9 cellular contexts compared by ENCODE assay signal in the genomic region with DNA sequence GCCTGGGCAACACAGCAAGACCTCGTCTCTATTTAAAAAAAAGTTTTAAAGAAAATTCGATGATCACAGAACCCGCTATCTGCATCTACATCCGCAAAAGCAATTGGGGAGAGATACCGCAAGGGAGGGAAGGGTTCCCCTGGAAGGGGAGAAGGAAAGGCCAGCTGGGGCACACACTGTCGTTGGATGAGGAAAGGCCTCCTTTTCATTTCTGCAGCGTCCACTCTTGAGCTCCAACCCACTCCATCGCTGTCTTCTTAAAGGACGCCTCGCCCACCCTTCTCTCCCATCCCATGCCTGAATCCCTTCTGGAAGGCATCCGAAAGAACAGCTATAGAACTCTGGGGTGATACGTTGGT. TPM values are rescaled to one million over a fixed set of nuclear protein-coding genes. Genes with fewer than 3 reads are reported as not detected.
A peak's percentile ranks its signal among the peaks of the same experiment; 100 is the strongest.
DNase-seq lines count a peak whose midpoint lies in the region; ATAC-seq and TF ChIP-seq lines count a peak whose summit lies in the region.
"Had no signal": no experiment of that assay in that cellular context is flagged by ENCODE, and none has a peak within 500 bp of the region (broad histone marks: within the 10 kb centered on the region; RNA-seq: fewer than 3 reads in every experiment).

No MANE protein-coding gene starts in this region.

- H3F3A ChIP-seq in PC-3 (ENCODE audit: low read length, unreplicated experiment) = no peaks in the 10 kb centered on the region

- peak overlapping the region in 1 of 3 donors; percentile 69 for H3K27ac Mint-ChIP-seq in CD4-positive, CD25-positive, alpha-beta regulatory T cell
- peak overlapping the region; percentile 68 for H3K27ac Mint-ChIP-seq in progenitor cell of endocrine pancreas

- no peak for TF ChIP-seq CTCF in PC-3 (conservative IDR thresholded peaks at IDR 0.05; ENCODE audit: low read depth, low read length)
- no peak for TF ChIP-seq CTCF in foreskin fibroblast (IDR thresholded peaks at IDR 0.05; ENCODE audit: low read depth, low read length)
- no peak for TF ChIP-seq CTCF in progenitor cell of endocrine pancreas (IDR thresholded peaks at IDR 0.05; ENCODE audit: unreplicated experiment)

- BruUV-seq in PC-3 (replicated peaks; lab: Mats Ljungman, UMichigan) = no TSS peak

- ATAC-seq in CD4-positive, CD25-positive, alpha-beta regulatory T cell (ENCODE audit: low read depth in 2 of 2) = no peak
- no peak for ATAC-seq in PC-3
- no peak for ATAC-seq in activated CD4-positive, CD25-positive, alpha-beta regulatory T cell treated with anti-CD3 and anti-CD28 coated beads, Interleukin-2, amount 50 U/mL, for 24 hours
- ATAC-seq in GM18907 (IDR thresholded peaks at IDR 0.05; ENCODE audit: unreplicated experiment) = no peak

- H3K4me1 ChIP-seq in CD4-positive, CD25-positive, alpha-beta regulatory T cell (ENCODE audit: control insufficient read depth, insufficient read depth, low read length, poor library complexity, severe bottlenecking) = peaks cover 64% of the 10 kb centered on the region
- H3K4me1 ChIP-seq in PC-3 (ENCODE audit: insufficient read depth, low read length) = peaks cover 20% of the 10 kb centered on the region

- no peaks in the 10 kb centered on the region for H3K9me3 ChIP-seq in CD4-positive, CD25-positive, alpha-beta regulatory T cell (ENCODE audit: control insufficient read depth in 2 of 2, low read length in 2 of 2)
- H3K9me3 ChIP-seq in PC-3 (ENCODE audit: low read length) = no peaks in the 10 kb centered on the region

- H3K4me1 Mint-ChIP-seq in CD4-positive, CD25-positive, alpha-beta regulatory T cell = peaks cover 15 to 60% (median 32%) of the 10 kb centered on the region in 4 donors
- peaks cover 7% of the 10 kb centered on the region for H3K4me1 Mint-ChIP-seq in progenitor cell of endocrine pancreas (ENCODE audit: low read depth)

- H3K4me2 ChIP-seq in PC-3 (ENCODE audit: low read length) = peak overlapping the region; percentile 86

- no peak for DNase-seq in CD4-positive, CD25-positive, alpha-beta regulatory T cell
- DNase-seq in PC-3 (no peak), foreskin fibroblast (no peak), progenitor cell of endocrine pancreas (ENCODE audit: low spot score, unreplicated experiment) (no peak), anterior cingulate cortex (lab: John Stamatoyannopoulos, UW) (no peak), UCSD-AML1 (lab: John Stamatoyannopoulos, UW; ENCODE audit: unreplicated experiment) (no peak)

- intact Hi-C loops in PC-3 (cut with micrococcal nuclease) = no loop called here

- H3K36me3 Mint-ChIP-seq in CD4-positive, CD25-positive, alpha-beta regulatory T cell = peaks cover 16% of the 10 kb centered on the region
- H3K36me3 Mint-ChIP-seq in progenitor cell of endocrine pancreas (ENCODE audit: insufficient read depth) = peaks cover 8% of the 10 kb centered on the region

- POLR2A ChIA-PET in PC-3 (lab: Charles Lee; ENCODE audit: unreplicated experiment) = interaction anchor here (1.1 kb wide), 1 partner anchor 10 kb away, joined by 4 read pairs; no protein-coding TSS in a partner anchor

- H3K9ac ChIP-seq in PC-3 (ENCODE audit: low read length) = no peak overlapping the region

- no peak overlapping the region for H3K27ac ChIP-seq in CD4-positive, CD25-positive, alpha-beta regulatory T cell (ENCODE audit: insufficient read depth, low read length, poor library complexity, severe bottlenecking)
- H3K27ac ChIP-seq in PC-3 (ENCODE audit: low read length) = no peak overlapping the region

- H3K27me3 Mint-ChIP-seq in CD4-positive, CD25-positive, alpha-beta regulatory T cell = peaks cover 18% of the 10 kb centered on the region
- H3K27me3 Mint-ChIP-seq in progenitor cell of endocrine pancreas = peaks cover 8% of the 10 kb centered on the region

- CTCF ChIA-PET in PC-3 (lab: Charles Lee) = interaction anchor here (0.6 kb wide), 1 partner anchor 38 kb away, joined by 3 read pairs; no protein-coding TSS in a partner anchor

- H3K4me3 Mint-ChIP-seq in CD4-positive, CD25-positive, alpha-beta regulatory T cell = peak overlapping the region in 1 of 4 donors; percentile 36
- no peak overlapping the region for H3K4me3 Mint-ChIP-seq in progenitor cell of endocrine pancreas (ENCODE audit: low read depth)

- peaks cover 25% of the 10 kb centered on the region for H3K27me3 ChIP-seq in CD4-positive, CD25-positive, alpha-beta regulatory T cell (ENCODE audit: control insufficient read depth, insufficient read depth, low read length)
- peaks cover 21% of the 10 kb centered on the region for H3K27me3 ChIP-seq in PC-3 (ENCODE audit: low read length)

- peaks cover 0 to 4% (median 0%) of the 10 kb centered on the region in 7 donors for H3K9me3 Mint-ChIP-seq in CD4-positive, CD25-positive, alpha-beta regulatory T cell
- no peaks in the 10 kb centered on the region for H3K9me3 Mint-ChIP-seq in progenitor cell of endocrine pancreas (ENCODE audit: low read depth)

- peaks cover 20% of the 10 kb centered on the region for H3K36me3 ChIP-seq in CD4-positive, CD25-positive, alpha-beta regulatory T cell (ENCODE audit: control insufficient read depth, insufficient read depth, low read length)
- peaks cover 16% of the 10 kb centered on the region for H3K36me3 ChIP-seq in PC-3 (ENCODE audit: low read depth, low read length)

- peaks cover 19% of the 10 kb centered on the region; the same call in 1 of the 2 replicates for H4K20me1 ChIP-seq in PC-3 (ENCODE audit: low read length)

- H2AFZ ChIP-seq in PC-3 (ENCODE audit: low read length) = peak overlapping the region; percentile 60

- peak overlapping the region; percentile 50 for H3K4me3 ChIP-seq in CD4-positive, CD25-positive, alpha-beta regulatory T cell (ENCODE audit: low read depth, low read length)
- H3K4me3 ChIP-seq in PC-3 (ENCODE audit: low read length) = peak overlapping the region; percentile 67
- peak overlapping the region; percentile 59 to 81 for H3K4me3 ChIP-seq in foreskin fibroblast (ENCODE audit: low read depth in 1 of 2, low read length in 2 of 2)

- H3K9me2 ChIP-seq in PC-3 (replicated peaks; ENCODE audit: low read length) = no peaks in the 10 kb centered on the region

- H3K79me2 ChIP-seq in PC-3 (ENCODE audit: low read length) = peaks cover 8% of the 10 kb centered on the region; the same call in 1 of the 2 replicates

RNA-seq across cellular contexts. Expression of a gene that starts 3.2 kb away (rescaled TPM):
- total RNA-seq in CD4-positive, CD25-positive, alpha-beta regulatory T cell = not detected
- polyA plus RNA-seq in CD4-positive, CD25-positive, alpha-beta regulatory T cell = not detected
- total RNA-seq in PC-3 (2014; rRNA removed) (1.5 TPM in 1 of 2 replicates, not detected in the other), progenitor cell of endocrine pancreas (6.5 and 8.4 TPM in 2 replicates)

RNA-seq across cellular contexts. Expression of a gene that starts 11.1 kb away (rescaled TPM):
- total RNA-seq in CD4-positive, CD25-positive, alpha-beta regulatory T cell = 280 TPM
- 10 to 100 TPM; 26.1 to 36.3 (median 35.5) TPM for polyA plus RNA-seq in CD4-positive, CD25-positive, alpha-beta regulatory T cell
- 58.9 and 63.5 TPM in 2 replicates for total RNA-seq in PC-3 (2014; rRNA removed)
- 80.2 and 80.4 TPM in 2 replicates for total RNA-seq in progenitor cell of endocrine pancreas

RNA-seq across cellular contexts. Expression of a gene that starts 30.3 kb away (rescaled TPM):
- not detected for total RNA-seq in CD4-positive, CD25-positive, alpha-beta regulatory T cell
- polyA plus RNA-seq in CD4-positive, CD25-positive, alpha-beta regulatory T cell = not detected
- total RNA-seq in PC-3 (2014; rRNA removed) (not detected in 2 replicates), progenitor cell of endocrine pancreas (0.18 TPM in 1 of 2 replicates, not detected in the other)
- total RNA-seq: NCI-H460 had no signal

RNA-seq across cellular contexts. Expression of a gene that starts 54.7 kb away (rescaled TPM):
- total RNA-seq in CD4-positive, CD25-positive, alpha-beta regulatory T cell = not detected
- not detected for polyA plus RNA-seq in CD4-positive, CD25-positive, alpha-beta regulatory T cell
- total RNA-seq in PC-3 (2014; rRNA removed) (0.12 TPM in 1 of 2 replicates, not detected in the other), progenitor cell of endocrine pancreas (not detected in 2 replicates)
- total RNA-seq: NCI-H460 had no signal
